8 cellular contexts compared by ENCODE assay signal in genomic region chr6:45378324-45378926, GRCh38. TPM values are rescaled to one million over a fixed set of nuclear protein-coding genes. Genes with fewer than 3 reads are reported as not detected.
DNase-seq lines count a peak whose midpoint lies in the region; ATAC-seq, FAIRE-seq and TF ChIP-seq lines count a peak whose summit lies in the region.

No MANE protein-coding gene starts in this region.

- DNase-seq in NCI-H345 (lab: John Stamatoyannopoulos, UW) (peak; percentile 55), NCI-H345 treated with DMSO at 0.1 percent for 48 hours (lab: John Stamatoyannopoulos, UW; ENCODE audit: unreplicated experiment) (no peak), H9 (no peak), NCI-H1694 treated with DMSO at 0.1 percent for 48 hours (lab: John Stamatoyannopoulos, UW) (peak; percentile 82), urothelium cell line (ENCODE audit: low spot score) (no peak)
- DNase-seq in activated naive CD4-positive, alpha-beta T cell treated with anti-CD3 and anti-CD28 coated beads, Interleukin-2, amount 50 U/mL, for 72 hours (ENCODE audit: low spot score in 2 of 2) = no peak

- peak overlapping the region; percentile 94 to 95 for H3K4me3 Mint-ChIP-seq in H9

- no peaks in the 10 kb centered on the region for H3K9me3 ChIP-seq in H9 (ENCODE audit: control insufficient read depth, low read depth, low read length)
- no peaks in the 10 kb centered on the region for H3K9me3 ChIP-seq in skeletal muscle tissue (ENCODE audit: control insufficient read depth in 3 of 3, low read length in 3 of 3)

- H4K8ac ChIP-seq in H9 (replicated peaks; ENCODE audit: insufficient read length, low read depth, low read length) = no peak overlapping the region

- H3K9ac ChIP-seq in H9 (ENCODE audit: extremely low read depth, insufficient read length, low read length) (peak overlapping the region; percentile 84), skeletal muscle tissue (ENCODE audit: low read depth in 1 of 3, low read length in 3 of 3) (peak overlapping the region; percentile 87 to 94 (median 88))

- H3K79me1 ChIP-seq in H9 (ENCODE audit: insufficient read depth, low read depth, low read length, poor library complexity, severe bottlenecking) = no peaks in the 10 kb centered on the region

- no peak overlapping the region for H4K91ac ChIP-seq in H9 (ENCODE audit: insufficient read length, low read depth, low read length)

- H3K79me2 ChIP-seq in H9 (ENCODE audit: insufficient read depth, low read length) = peaks cover 3% of the 10 kb centered on the region; the same call in 1 of the 2 replicates

- no peak overlapping the region for H2AK5ac ChIP-seq in H9 (ENCODE audit: insufficient read length, low read length)

- no peak overlapping the region for H3K56ac ChIP-seq in H9 (ENCODE audit: insufficient read length, low read depth, low read length)

- peak overlapping the region; percentile 86; the same call in 1 of the 2 replicates for H3K14ac ChIP-seq in H9 (ENCODE audit: insufficient read depth, low read length)

- H3K27me3 ChIP-seq in H9 (ENCODE audit: insufficient read depth, low read length) (no peaks in the 10 kb centered on the region), skeletal muscle tissue (ENCODE audit: control insufficient read depth in 3 of 3, insufficient read depth in 3 of 3, low read length in 3 of 3) (no peaks in the 10 kb centered on the region)

- H3K4me2 ChIP-seq in H9 (ENCODE audit: insufficient read depth, insufficient read length, low read length) = peak overlapping the region; percentile 91

- peaks cover 14 to 19% of the 10 kb centered on the region in 2 experiments for H3K4me1 Mint-ChIP-seq in H9

- FAIRE-seq in urothelium cell line (lab: Jason Lieb, UNC) = no peak

- H3K27me3 Mint-ChIP-seq in H9 (ENCODE audit: low read depth) = no peaks in the 10 kb centered on the region

- no peaks in the 10 kb centered on the region for H3K36me3 ChIP-seq in skeletal muscle tissue (ENCODE audit: control insufficient read depth in 3 of 3, insufficient read depth in 3 of 3, low read length in 3 of 3)

- H2AFZ ChIP-seq in H9 (ENCODE audit: low read length) = no peak overlapping the region

- no peak overlapping the region for H4K5ac ChIP-seq in H9 (ENCODE audit: insufficient read length, low read depth, low read length)

- H3K27ac ChIP-seq in H9 (ENCODE audit: insufficient read length, low read depth, low read length) = peak overlapping the region; percentile 8
- peak overlapping the region; percentile 97 for H3K27ac ChIP-seq in skeletal muscle tissue (ENCODE audit: low read depth, low read length)

- no peak overlapping the region for H2BK20ac ChIP-seq in H9 (ENCODE audit: low read depth, low read length, poor library complexity, severe bottlenecking)

- H3K9me3 Mint-ChIP-seq in H9 = no peaks in the 10 kb centered on the region
- no peaks in the 10 kb centered on the region for H3K9me3 Mint-ChIP-seq in activated naive CD4-positive, alpha-beta T cell treated with anti-CD3 and anti-CD28 coated beads, Interleukin-2, amount 50 U/mL, for 72 hours

- H2BK12ac ChIP-seq in H9 (ENCODE audit: insufficient read length, low read depth, low read length) = no peak overlapping the region

- no peaks in the 10 kb centered on the region for H3K36me3 Mint-ChIP-seq in H9 (ENCODE audit: insufficient read depth in 1 of 3, low read depth in 3 of 3)
- peaks cover 15 to 22% of the 10 kb centered on the region in 2 donors for H3K36me3 Mint-ChIP-seq in activated naive CD4-positive, alpha-beta T cell treated with anti-CD3 and anti-CD28 coated beads, Interleukin-2, amount 50 U/mL, for 72 hours

- H3K4me1 ChIP-seq in H9 (ENCODE audit: insufficient read depth, low read length) (no peaks in the 10 kb centered on the region), skeletal muscle tissue (ENCODE audit: control insufficient read depth in 3 of 3, insufficient read depth in 3 of 3, low read length in 3 of 3) (peaks cover 0 to 18% (median 0%) of the 10 kb centered on the region in 3 donors)

- H3K27ac Mint-ChIP-seq in H9 = peak overlapping the region; percentile 96 to 99 (median 99)
- peak overlapping the region; percentile 98 to 100 for H3K27ac Mint-ChIP-seq in activated naive CD4-positive, alpha-beta T cell treated with anti-CD3 and anti-CD28 coated beads, Interleukin-2, amount 50 U/mL, for 72 hours

- H2BK5ac ChIP-seq in H9 (ENCODE audit: insufficient read length, low read length) = no peak overlapping the region

- H3K4me3 ChIP-seq in iPS-11a (ENCODE audit: low read depth, low read length) (peak overlapping the region; percentile 88), skeletal muscle tissue (ENCODE audit: low read length in 3 of 3) (peak overlapping the region; percentile 81 to 96 (median 86))

- no peak overlapping the region for H3T11ph ChIP-seq in H9 (ENCODE audit: low read length)

- TF ChIP-seq CTCF in H9 (conservative IDR thresholded peaks at IDR 0.05) = no peak

- H2BK120ac ChIP-seq in H9 (ENCODE audit: low read depth, low read length, poor library complexity, severe bottlenecking) = no peak overlapping the region

- H3K23me2 ChIP-seq in H9 (ENCODE audit: insufficient read length, low read depth, low read length, poor library complexity, severe bottlenecking) = peaks cover 7% of the 10 kb centered on the region

- no CpG with 5 or more reads among the region's 22 CpGs for WGBS in H9 (ENCODE audit: extremely low coverage, insufficient read length, low lambda C conversion rate)

- no peak overlapping the region for H3K23ac ChIP-seq in H9 (ENCODE audit: insufficient read length, low read depth, low read length)

- ATAC-seq in activated naive CD4-positive, alpha-beta T cell treated with anti-CD3 and anti-CD28 coated beads, Interleukin-2, amount 50 U/mL, for 72 hours = peak in 1 of 2 donors; percentile 34

- no peaks in the 10 kb centered on the region for H4K20me1 ChIP-seq in H9 (ENCODE audit: control insufficient read depth, insufficient read depth, insufficient read length)

- H2BK15ac ChIP-seq in H9 (ENCODE audit: low read depth, low read length) = no peak overlapping the region

- H3K4ac ChIP-seq in H9 (ENCODE audit: low read depth, low read length) = no peak overlapping the region

- H3K18ac ChIP-seq in H9 (ENCODE audit: insufficient read length, low read depth, low read length) = peak overlapping the region; percentile 83

RNA-seq across cellular contexts. Expression of gene SUPT3H, which starts 0.7 kb away (rescaled TPM):
- 22.5 and 22.7 TPM in 2 replicates for total RNA-seq in H9 (2021)
- total RNA-seq in activated naive CD4-positive, alpha-beta T cell treated with anti-CD3 and anti-CD28 coated beads, Interleukin-2, amount 50 U/mL, for 72 hours = 10 to 100 TPM; 14.3 to 20.1 TPM
- total RNA-seq in skeletal muscle tissue = 9.9 TPM

RNA-seq across cellular contexts. Expression of gene RUNX2, which starts 50.3 kb away (rescaled TPM):
- total RNA-seq in H9 (2021) (0.15 and 0.26 TPM in 2 replicates), skeletal muscle tissue (0.52 TPM)
- total RNA-seq in activated naive CD4-positive, alpha-beta T cell treated with anti-CD3 and anti-CD28 coated beads, Interleukin-2, amount 50 U/mL, for 72 hours = 10 to 100 TPM in 1 of 2 donors, 1 to 10 TPM in 1; 9.5 to 20.8 TPM

Comparison
In these comparisons a context has a peak if more than half of its experiments do, and no peak if none do; other contexts are left out.
1. DNase-seq: peak in NCI-H345 (single experiment) and NCI-H1694 treated with DMSO at 0.1 percent for 48 hours (single experiment); none in NCI-H345 treated with DMSO at 0.1 percent for 48 hours (single experiment), H9 (single experiment), activated naive CD4-positive, alpha-beta T cell treated with anti-CD3 and anti-CD28 coated beads, Interleukin-2, amount 50 U/mL, for 72 hours (0 of 2) and urothelium cell line (single experiment).